1 cellular context compared by ENCODE assay signal in genomic region chr19:50349277-50350057, GRCh38.
TF ChIP-seq lines count a peak whose summit lies in the region.

No MANE protein-coding gene starts in this region.

TF ChIP-seq in HepG2, 621 proteins besides CTCF, POLR2A, EP300 and RAD21 (continued from another document and continues in another):
- TF ChIP-seq ZBTB4 (CRISPR knock-in tag; IDR thresholded peaks at IDR 0.05; ENCODE audit: borderline replicate concordance) (no peak), RBM22 (optimal IDR thresholded peaks at IDR 0.05; ENCODE audit: low read length) (no peak), AGO1 (IDR thresholded peaks at IDR 0.05; ENCODE audit: low read depth, low read length, poor library complexity, severe bottlenecking) (no peak), MZF1 (CRISPR knock-in tag; IDR thresholded peaks at IDR 0.05; ENCODE audit: borderline replicate concordance) (no peak), NR0B2 (CRISPR knock-in tag; IDR thresholded peaks at IDR 0.05) (no peak), ZBTB43 (CRISPR knock-in tag; conservative IDR thresholded peaks at IDR 0.05) (no peak), BCLAF1 (IDR thresholded peaks at IDR 0.05) (no peak), THYN1 (CRISPR knock-in tag; IDR thresholded peaks at IDR 0.05; ENCODE audit: borderline replicate concordance, low read depth) (no peak), GFI1 (CRISPR knock-in tag; IDR thresholded peaks at IDR 0.05; ENCODE audit: borderline replicate concordance) (no peak), PTBP1 (IDR thresholded peaks at IDR 0.05; ENCODE audit: low read depth, low read length, poor library complexity, severe bottlenecking) (no peak), ZNF710 (CRISPR knock-in tag; IDR thresholded peaks at IDR 0.05; ENCODE audit: borderline replicate concordance) (no peak), HIC2 (CRISPR knock-in tag; IDR thresholded peaks at IDR 0.05; ENCODE audit: low read depth) (no peak), NRL (CRISPR knock-in tag; IDR thresholded peaks at IDR 0.05; ENCODE audit: borderline replicate concordance) (no peak), ZBTB21 (CRISPR knock-in tag; IDR thresholded peaks at IDR 0.05) (no peak), HHEX (CRISPR knock-in tag; IDR thresholded peaks at IDR 0.05) (no peak), ZNF383 (CRISPR knock-in tag; IDR thresholded peaks at IDR 0.05; ENCODE audit: borderline replicate concordance) (no peak), ZNF576 (CRISPR knock-in tag; IDR thresholded peaks at IDR 0.05) (no peak), RXRB (CRISPR knock-in tag; IDR thresholded peaks at IDR 0.05; ENCODE audit: borderline replicate concordance) (peak; percentile 53; the same call in 1 of the 2 replicates), DMAP1 (CRISPR knock-in tag; IDR thresholded peaks at IDR 0.05) (peak; percentile 45; the same call in 1 of the 2 replicates), CBX5 (CRISPR knock-in tag; IDR thresholded peaks at IDR 0.05; ENCODE audit: borderline replicate concordance) (no peak), MTA3 (CRISPR knock-in tag; IDR thresholded peaks at IDR 0.05) (no peak), HMGXB4 (CRISPR knock-in tag; IDR thresholded peaks at IDR 0.05; ENCODE audit: borderline replicate concordance in 1 of 2, low read depth in 1 of 2) (no peak), SMAD3 (CRISPR knock-in tag; IDR thresholded peaks at IDR 0.05) (no peak), MTERF4 (CRISPR knock-in tag; IDR thresholded peaks at IDR 0.05) (no peak), ZNF615 (CRISPR knock-in tag; IDR thresholded peaks at IDR 0.05; ENCODE audit: borderline replicate concordance) (no peak), HOXA5 (CRISPR knock-in tag; IDR thresholded peaks at IDR 0.05) (no peak), ATAD3A (CRISPR knock-in tag; IDR thresholded peaks at IDR 0.05) (no peak), ZNF788 (CRISPR knock-in tag; IDR thresholded peaks at IDR 0.05; ENCODE audit: borderline replicate concordance) (no peak), ZBTB8A (CRISPR knock-in tag; IDR thresholded peaks at IDR 0.05; ENCODE audit: borderline replicate concordance, low read depth) (no peak), ZNF121 (CRISPR knock-in tag; IDR thresholded peaks at IDR 0.05) (no peak), ZNF749 (CRISPR knock-in tag; IDR thresholded peaks at IDR 0.05; ENCODE audit: borderline replicate concordance) (no peak), ZNF503 (CRISPR knock-in tag; IDR thresholded peaks at IDR 0.05) (no peak), ZBTB42 (CRISPR knock-in tag; IDR thresholded peaks at IDR 0.05) (no peak), FIP1L1 (IDR thresholded peaks at IDR 0.05; ENCODE audit: borderline replicate concordance, insufficient read depth, low read depth, low read length) (no peak), GMEB2 (CRISPR knock-in tag; IDR thresholded peaks at IDR 0.05; ENCODE audit: low read depth) (no peak), ZBTB10 (CRISPR knock-in tag; IDR thresholded peaks at IDR 0.05; ENCODE audit: borderline replicate concordance) (no peak)
